21 cellular contexts compared by ENCODE assay signal in the genomic region with DNA sequence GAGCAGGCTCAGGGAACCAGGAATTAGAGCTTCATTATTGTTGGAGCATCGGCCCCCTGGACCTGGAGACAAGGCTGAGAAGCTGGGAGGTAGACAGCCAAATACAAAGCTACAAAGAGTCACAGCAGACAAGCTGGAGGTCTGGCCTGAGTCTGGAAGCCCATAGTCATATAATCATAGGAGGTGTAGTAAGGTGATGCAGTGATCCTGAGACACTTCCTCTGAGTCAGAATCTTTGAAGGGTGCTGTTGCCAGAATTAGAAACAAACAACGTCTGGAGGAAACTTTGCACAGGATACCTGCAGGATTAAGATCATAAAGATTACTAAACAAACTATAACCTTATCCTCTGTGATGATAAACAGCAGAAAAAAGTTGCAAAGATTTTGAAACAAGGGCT.
DNase-seq lines count a peak whose midpoint lies in the region; ATAC-seq, FAIRE-seq and TF ChIP-seq lines count a peak whose summit lies in the region.
"Had no signal": no experiment of that assay in that cellular context is flagged by ENCODE, and none has a peak within 500 bp of the region (broad histone marks: within the 10 kb centered on the region; RNA-seq: fewer than 3 reads in every experiment).

No MANE protein-coding gene starts in this region.

- no peaks in the 10 kb centered on the region for H3K27me3 ChIP-seq in HCT116 (ENCODE audit: insufficient read depth, low read length)
- H3K27me3 ChIP-seq in PC-3 (ENCODE audit: low read length), result no peaks in the 10 kb centered on the region
- no peaks in the 10 kb centered on the region for H3K27me3 ChIP-seq in foreskin keratinocyte
- H3K27me3 ChIP-seq in right lobe of liver, result no peaks in the 10 kb centered on the region
- H3K27me3 ChIP-seq: MG63, SJCRH30 had no signal

- WGBS in right lobe of liver (ENCODE audit: insufficient coverage, low coverage, low lambda C conversion rate, missing lambda C conversion rate), result 25% methylated on average over 2 of the region's 2 CpGs

- no peaks in the 10 kb centered on the region for H3K79me2 ChIP-seq in HCT116 (ENCODE audit: insufficient read depth, low read length)
- no peaks in the 10 kb centered on the region for H3K79me2 ChIP-seq in PC-3 (ENCODE audit: low read length)

- CTCF ChIA-PET in HCT116 (lab: Charles Lee) (no interaction called here), PC-3 (lab: Charles Lee) (no interaction called here)

- DNase-seq in HCT116 (ENCODE audit: low read depth, low spot score) (no peak), PC-3 (peak; percentile 78), foreskin keratinocyte (peak; percentile 28 to 49), urothelium cell line (ENCODE audit: low spot score) (peak; percentile 2), SW 1271 (lab: John Stamatoyannopoulos, UW) (no peak), right lobe of liver (no peak), H4 (ENCODE audit: low spot score) (no peak)
- DNase-seq: C1 segment of cervical spinal cord; CD4-positive, alpha-beta memory T cell; COR-L47; GDM1; KBM-7; MG63; NCI-H1694; NCI-H2029 treated with DMSO at 0.1 percent for 48 hours; NCI-H526 treated with DMSO at 0.1 percent for 48 hours; SJCRH30 had no signal

- no peak for TF ChIP-seq CTCF in HCT116 (IDR thresholded peaks at IDR 0.05 in 2 of 3, conservative IDR thresholded peaks at IDR 0.05 in 1 of 3; ENCODE audit: borderline replicate concordance in 1 of 3, insufficient read depth in 1 of 3, low read depth in 2 of 3, low read length in 2 of 3)
- TF ChIP-seq CTCF in PC-3 (conservative IDR thresholded peaks at IDR 0.05; ENCODE audit: low read depth, low read length), result no peak
- TF ChIP-seq CTCF in foreskin keratinocyte (conservative IDR thresholded peaks at IDR 0.05), result no peak
- TF ChIP-seq CTCF in right lobe of liver (IDR thresholded peaks at IDR 0.05), result no peak

- intact Hi-C loops in HCT116 (cut with micrococcal nuclease) (no loop called here), PC-3 (cut with micrococcal nuclease) (loop anchor here (10.0 kb wide), 1 partner anchor 374 kb away; no protein-coding TSS in a partner anchor), right lobe of liver (cut with DNase I) (no loop called here)

- RAD21 ChIA-PET in HCT116 (lab: Charles Lee; ENCODE audit: low non-redundant PET in 1 of 2, low total read pairs in 2 of 2, uncharacterized antibody in 2 of 2, unreplicated experiment in 2 of 2), result no interaction called here

- TF ChIP-seq RAD21 in HCT116 (IDR thresholded peaks at IDR 0.05; ENCODE audit: low read depth), result no peak

- POLR2A ChIA-PET in HCT116 (lab: Charles Lee), result no interaction called here
- POLR2A ChIA-PET in PC-3 (lab: Charles Lee; ENCODE audit: unreplicated experiment), result no interaction called here

- H3K9ac ChIP-seq in HCT116 (ENCODE audit: low read length) (no peak overlapping the region), PC-3 (ENCODE audit: low read length) (no peak overlapping the region)

- H3K27ac ChIP-seq in HCT116 (ENCODE audit: low read depth, low read length) (no peak overlapping the region), PC-3 (ENCODE audit: low read length) (no peak overlapping the region; the same call in 1 of the 2 replicates), foreskin keratinocyte (no peak overlapping the region), right lobe of liver (no peak overlapping the region)
- H3K27ac ChIP-seq: SJCRH30 had no signal

- H3K9me2 ChIP-seq in HCT116 (ENCODE audit: insufficient read depth) (no peaks in the 10 kb centered on the region), PC-3 (replicated peaks; ENCODE audit: low read length) (no peaks in the 10 kb centered on the region)

- BruUV-seq in HCT116 (replicated peaks; lab: Mats Ljungman, UMichigan) (no TSS peak), PC-3 (replicated peaks; lab: Mats Ljungman, UMichigan) (no TSS peak)

- H3K4me3 ChIP-seq in HCT116 (replicated peaks in 1 of 2; ENCODE audit: low read depth in 1 of 2, low read length in 2 of 2) (no peak overlapping the region), PC-3 (ENCODE audit: low read length) (no peak overlapping the region), right lobe of liver (no peak overlapping the region)
- H3K4me3 ChIP-seq: MG63, SJCRH30 had no signal

- no peak for FAIRE-seq in urothelium cell line (lab: Jason Lieb, UNC)
- FAIRE-seq: GM12891, H54 had no signal

- peak overlapping the region; percentile 3; the same call in 1 of the 2 replicates for H3K4me2 ChIP-seq in HCT116 (ENCODE audit: low read length)
- H3K4me2 ChIP-seq in PC-3 (ENCODE audit: low read length), result peak overlapping the region; percentile 63

- no peak for ATAC-seq in HCT116
- ATAC-seq in PC-3, result peak; percentile 100
- ATAC-seq in foreskin keratinocyte, result peak; percentile 80
- no peak for ATAC-seq in right lobe of liver
- ATAC-seq: Right ventricle myocardium inferior, SK-N-SH treated with all-trans-retinoic acid at 6 μM for 48 hours had no signal

- H3F3A ChIP-seq in PC-3 (ENCODE audit: low read length, unreplicated experiment), result no peaks in the 10 kb centered on the region

- H3K36me3 ChIP-seq in HCT116 (ENCODE audit: control insufficient read depth in 1 of 2, insufficient read depth in 2 of 2, low read length in 2 of 2), result no peaks in the 10 kb centered on the region
- H3K36me3 ChIP-seq in PC-3 (ENCODE audit: low read depth, low read length), result no peaks in the 10 kb centered on the region
- no peaks in the 10 kb centered on the region for H3K36me3 ChIP-seq in right lobe of liver
- H3K36me3 ChIP-seq: MG63, SJCRH30 had no signal

- no peaks in the 10 kb centered on the region for H3K9me3 ChIP-seq in HCT116 (ENCODE audit: control insufficient read depth in 1 of 2, insufficient read depth in 1 of 2, low read depth in 1 of 2, low read length in 2 of 2)
- H3K9me3 ChIP-seq in PC-3 (ENCODE audit: low read length), result no peaks in the 10 kb centered on the region
- no peaks in the 10 kb centered on the region for H3K9me3 ChIP-seq in right lobe of liver
- H3K9me3 ChIP-seq: MG63, SJCRH30 had no signal

- H3K4me1 ChIP-seq in HCT116 (ENCODE audit: control insufficient read depth in 1 of 2, insufficient read depth in 2 of 2, low read length in 2 of 2) (no peaks in the 10 kb centered on the region), PC-3 (ENCODE audit: insufficient read depth, low read length) (peaks cover 14% of the 10 kb centered on the region), foreskin keratinocyte (no peaks in the 10 kb centered on the region), right lobe of liver (no peaks in the 10 kb centered on the region)
- H3K4me1 ChIP-seq: SJCRH30 had no signal

- H4K20me1 ChIP-seq in HCT116 (ENCODE audit: insufficient read depth) (no peaks in the 10 kb centered on the region), PC-3 (ENCODE audit: low read length) (no peaks in the 10 kb centered on the region)

- TF ChIP-seq POLR2A in HCT116 (IDR thresholded peaks at IDR 0.05; ENCODE audit: borderline replicate concordance, extremely low read depth, insufficient read depth, insufficient read length), result no peak
- no peak for TF ChIP-seq POLR2A in right lobe of liver (IDR thresholded peaks at IDR 0.05)

- H2AFZ ChIP-seq in HCT116 (ENCODE audit: low read depth, low read length, poor library complexity, severe bottlenecking) (no peak overlapping the region), PC-3 (ENCODE audit: low read length) (0 out of 2 replicates have a peak overlapping the region, but pooled peaks have one; percentile 42)

TF ChIP-seq in HCT116, 20 proteins besides CTCF, POLR2A, EP300 and RAD21:
- TF ChIP-seq TCF7L2 (IDR thresholded peaks at IDR 0.05; ENCODE audit: borderline replicate concordance, extremely low read depth, insufficient read depth, insufficient read length) (no peak), EGR1 (IDR thresholded peaks at IDR 0.05; ENCODE audit: low read depth) (no peak), ZNF274 (IDR thresholded peaks at IDR 0.05; ENCODE audit: low read depth, low read length) (no peak), CBX3 (IDR thresholded peaks at IDR 0.05; ENCODE audit: low read depth) (no peak), SP1 (IDR thresholded peaks at IDR 0.05; ENCODE audit: low read depth) (no peak), SIN3A (IDR thresholded peaks at IDR 0.05; ENCODE audit: low read depth) (no peak)

Comparison
In these comparisons a context has a peak if more than half of its experiments do, and no peak if none do; other contexts are left out.
1. ATAC-seq: peak in PC-3 (single experiment) and foreskin keratinocyte (single experiment); none in HCT116 (single experiment) and right lobe of liver (0 of 4).
2. DNase-seq: peak in PC-3 (single experiment), foreskin keratinocyte (2 of 2) and urothelium cell line (single experiment); none in HCT116 (single experiment), SW 1271 (0 of 2), right lobe of liver (0 of 3) and H4 (single experiment).